Comparison of ENCODE assay signal across 14 cellular contexts in the genomic region with DNA sequence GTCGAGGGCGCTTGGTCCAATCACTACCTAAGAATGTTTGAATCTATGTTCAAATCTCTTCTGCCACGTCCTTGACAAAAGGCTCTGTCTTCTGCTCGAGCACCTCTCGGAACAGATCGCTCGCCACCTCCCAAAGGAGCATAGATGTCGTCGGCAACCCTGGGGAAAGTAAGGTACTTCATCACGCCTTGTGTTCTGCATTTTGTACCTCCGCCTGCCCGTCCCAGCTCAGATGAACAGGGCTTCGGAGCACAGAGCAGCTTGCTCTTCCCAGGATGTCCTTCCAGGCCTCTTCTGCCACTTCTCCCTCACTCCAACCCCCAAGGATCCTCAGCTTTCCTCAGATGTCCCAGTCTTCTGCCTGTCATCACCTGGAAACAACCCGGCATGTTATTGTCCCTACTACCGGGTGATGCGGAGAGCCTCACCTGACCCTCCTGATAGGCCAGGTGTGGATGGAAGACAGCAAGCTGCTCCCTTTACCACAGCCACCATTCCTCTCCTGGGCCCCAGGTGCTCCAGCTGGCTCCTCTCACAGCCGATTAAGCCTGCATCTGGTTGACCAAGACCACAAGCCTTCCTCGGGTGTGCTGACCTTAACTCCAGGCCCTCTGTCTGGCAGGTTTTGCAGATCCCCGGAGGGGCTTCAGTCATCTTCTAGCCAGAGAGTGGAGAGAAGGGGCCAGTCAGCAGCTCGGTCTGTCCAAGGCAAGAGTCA.
DNase-seq lines count a peak whose midpoint lies in the region; ATAC-seq and TF ChIP-seq lines count a peak whose summit lies in the region.
"Had no signal": no experiment of that assay in that cellular context is flagged by ENCODE, and none has a peak within 500 bp of the region (broad histone marks: within the 10 kb centered on the region; RNA-seq: fewer than 3 reads in every experiment).

No MANE protein-coding gene starts in this region.

- H3K9ac ChIP-seq in neural progenitor cell: no peak overlapping the region

- no peak overlapping the region for H3K4me2 ChIP-seq in neural progenitor cell
- H3K4me2 ChIP-seq: A549 had no signal

- no peak for TF ChIP-seq CTCF in natural killer cell (IDR thresholded peaks at IDR 0.05)
- TF ChIP-seq CTCF in neural progenitor cell (IDR thresholded peaks at IDR 0.05): no peak

- H3K27me3 Mint-ChIP-seq in natural killer cell (ENCODE audit: low read depth in 2 of 2) (peaks cover 6 to 15% of the 10 kb centered on the region in 2 donors), neural progenitor cell (ENCODE audit: insufficient read depth, low read depth) (peaks cover 4% of the 10 kb centered on the region)
- peaks cover 4 to 11% of the 10 kb centered on the region in 2 donors for H3K27me3 Mint-ChIP-seq in natural killer cell treated with Interleukin-12 subunit alpha and Interleukin-12 subunit beta and Interleukin-15 and Interleukin-18, amount 100 ng/mL, for 72 hours
- H3K27me3 Mint-ChIP-seq: CD4-positive, alpha-beta T cell had no signal

- no peaks in the 10 kb centered on the region for H3K4me1 ChIP-seq in neural progenitor cell
- H3K4me1 ChIP-seq: A549, HAP-1 had no signal

- H4K20me1 ChIP-seq in neural progenitor cell (ENCODE audit: low read depth): no peaks in the 10 kb centered on the region

- H3F3A ChIP-seq in neural progenitor cell (ENCODE audit: low read depth): no peaks in the 10 kb centered on the region

- no peaks in the 10 kb centered on the region for H3K36me3 Mint-ChIP-seq in natural killer cell
- H3K36me3 Mint-ChIP-seq in natural killer cell treated with Interleukin-12 subunit alpha and Interleukin-12 subunit beta and Interleukin-15 and Interleukin-18, amount 100 ng/mL, for 72 hours: no peaks in the 10 kb centered on the region
- no peaks in the 10 kb centered on the region for H3K36me3 Mint-ChIP-seq in neural progenitor cell

- no peak for ATAC-seq in natural killer cell
- no peak for ATAC-seq in natural killer cell treated with Interleukin-12 subunit alpha and Interleukin-12 subunit beta and Interleukin-15 and Interleukin-18, amount 100 ng/mL, for 72 hours
- no peak for ATAC-seq in activated CD4-positive, CD25-positive, alpha-beta regulatory T cell treated with anti-CD3 and anti-CD28 coated beads, Interleukin-2, amount 50 U/mL, for 24 hours
- ATAC-seq: A549 had no signal

- H3K27ac Mint-ChIP-seq in natural killer cell (no peak overlapping the region), neural progenitor cell (peak overlapping the region; percentile 57)
- no peak overlapping the region for H3K27ac Mint-ChIP-seq in natural killer cell treated with Interleukin-12 subunit alpha and Interleukin-12 subunit beta and Interleukin-15 and Interleukin-18, amount 100 ng/mL, for 72 hours
- H3K27ac Mint-ChIP-seq: CD4-positive, alpha-beta T cell had no signal

- no peaks in the 10 kb centered on the region for H3K9me3 ChIP-seq in neural progenitor cell (ENCODE audit: low read depth)
- H3K9me3 ChIP-seq: A549, Caco-2, HAP-1 had no signal

- H3K27me3 ChIP-seq in neural progenitor cell: no peaks in the 10 kb centered on the region

- H3K4me3 ChIP-seq in neural progenitor cell: no peak overlapping the region
- H3K4me3 ChIP-seq: A549, HAP-1 had no signal

- H3K4me3 Mint-ChIP-seq in natural killer cell: no peak overlapping the region
- no peak overlapping the region for H3K4me3 Mint-ChIP-seq in natural killer cell treated with Interleukin-12 subunit alpha and Interleukin-12 subunit beta and Interleukin-15 and Interleukin-18, amount 100 ng/mL, for 72 hours
- H3K4me3 Mint-ChIP-seq in neural progenitor cell: no peak overlapping the region
- H3K4me3 Mint-ChIP-seq: CD4-positive, alpha-beta T cell had no signal

- DNase-seq in natural killer cell (peak; percentile 12), neural progenitor cell (ENCODE audit: low spot score) (no peak), ureter (ENCODE audit: low spot score) (peak; percentile 23), glomerular visceral epithelial cell (ENCODE audit: extremely low spot score) (no peak)
- DNase-seq in natural killer cell treated with Interleukin-12 subunit alpha and Interleukin-12 subunit beta and Interleukin-15 and Interleukin-18, amount 100 ng/mL, for 72 hours (ENCODE audit: low spot score): no peak
- no peak for DNase-seq in activated effector memory CD4-positive, alpha-beta T cell treated with anti-CD3 and anti-CD28 coated beads, Interleukin-2, amount 50 U/mL, for 16 hours
- DNase-seq: AML-193; Caco-2; CD4-positive, alpha-beta T cell had no signal

- H3K27ac ChIP-seq in neural progenitor cell: no peak overlapping the region
- H3K27ac ChIP-seq: 22Rv1, A549, C4-2B had no signal

- H3K4me1 Mint-ChIP-seq in natural killer cell (no peaks in the 10 kb centered on the region), neural progenitor cell (peaks cover 3% of the 10 kb centered on the region)
- no peaks in the 10 kb centered on the region for H3K4me1 Mint-ChIP-seq in natural killer cell treated with Interleukin-12 subunit alpha and Interleukin-12 subunit beta and Interleukin-15 and Interleukin-18, amount 100 ng/mL, for 72 hours (ENCODE audit: low read depth in 2 of 2)

- H3K79me2 ChIP-seq in neural progenitor cell (ENCODE audit: low read depth): no peaks in the 10 kb centered on the region

- no peaks in the 10 kb centered on the region for H3K36me3 ChIP-seq in neural progenitor cell
- H3K36me3 ChIP-seq: HAP-1 had no signal

- H2AFZ ChIP-seq in neural progenitor cell (replicated peaks): no peak overlapping the region

- no peaks in the 10 kb centered on the region for H3K9me3 Mint-ChIP-seq in natural killer cell
- no peaks in the 10 kb centered on the region for H3K9me3 Mint-ChIP-seq in natural killer cell treated with Interleukin-12 subunit alpha and Interleukin-12 subunit beta and Interleukin-15 and Interleukin-18, amount 100 ng/mL, for 72 hours
- H3K9me3 Mint-ChIP-seq in neural progenitor cell: no peaks in the 10 kb centered on the region
- H3K9me3 Mint-ChIP-seq: CD4-positive, alpha-beta T cell had no signal

- intact Hi-C loops in natural killer cell (cut with micrococcal nuclease): no loop called here

Comparison
In these comparisons a context has a peak if more than half of its experiments do, and no peak if none do; other contexts are left out.
1. DNase-seq: peak in natural killer cell (single experiment) and ureter (single experiment); none in natural killer cell treated with Interleukin-12 subunit alpha and Interleukin-12 subunit beta and Interleukin-15 and Interleukin-18, amount 100 ng/mL, for 72 hours (single experiment), neural progenitor cell (single experiment), activated effector memory CD4-positive, alpha-beta T cell treated with anti-CD3 and anti-CD28 coated beads, Interleukin-2, amount 50 U/mL, for 16 hours (single experiment) and glomerular visceral epithelial cell (single experiment).